21 cellular contexts compared by ENCODE assay signal in the genomic region with DNA sequence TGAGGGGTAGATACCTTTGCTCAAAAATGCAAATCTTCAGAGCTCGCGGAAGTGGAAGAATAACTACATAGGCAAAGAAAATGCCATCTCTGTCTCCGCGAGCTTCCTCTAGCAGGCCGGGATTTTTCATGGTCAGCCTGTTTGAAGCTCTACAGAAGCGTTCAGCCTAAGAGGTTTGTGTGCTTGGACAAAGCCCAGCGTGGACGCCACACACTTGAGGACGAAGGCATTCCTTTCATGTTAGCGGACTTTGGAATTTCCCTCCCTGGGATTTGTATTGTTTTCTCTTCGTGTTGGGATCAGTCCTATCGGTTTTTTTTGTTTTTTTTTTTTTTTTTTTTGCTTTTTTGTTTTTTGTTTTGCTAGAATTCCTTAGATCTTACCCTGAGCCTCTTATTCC. TPM values are rescaled to one million over a fixed set of nuclear protein-coding genes. Genes with fewer than 3 reads are reported as not detected.
DNase-seq lines count a peak whose midpoint lies in the region; ATAC-seq and TF ChIP-seq lines count a peak whose summit lies in the region.
"Had no signal": no experiment of that assay in that cellular context is flagged by ENCODE, and none has a peak within 500 bp of the region (broad histone marks: within the 10 kb centered on the region; RNA-seq: fewer than 3 reads in every experiment).

No MANE protein-coding gene starts in this region.

- H3K9ac ChIP-seq in skeletal muscle satellite cell (ENCODE audit: low read depth, low read length): no peak overlapping the region

- H3K4me1 ChIP-seq in skeletal muscle satellite cell (ENCODE audit: control insufficient read depth, insufficient read depth, low read length) (peaks cover 7% of the 10 kb centered on the region), right atrium auricular region (no peaks in the 10 kb centered on the region)
- H3K4me1 ChIP-seq: BE2C had no signal

- no peaks in the 10 kb centered on the region for H3K27me3 ChIP-seq in H7 (ENCODE audit: control insufficient read depth, insufficient read depth, low read length)
- no peaks in the 10 kb centered on the region for H3K27me3 ChIP-seq in skeletal muscle satellite cell (ENCODE audit: control insufficient read depth, insufficient read depth, low read length)
- no peaks in the 10 kb centered on the region for H3K27me3 ChIP-seq in right atrium auricular region
- H3K27me3 ChIP-seq: BE2C had no signal

- TF ChIP-seq CTCF in astrocyte of the cerebellum (IDR thresholded peaks at IDR 0.05; ENCODE audit: low read depth, low read length, missing control alignments) (no peak), right atrium auricular region (IDR thresholded peaks at IDR 0.05) (no peak)

- H3K4me3 ChIP-seq in H7 (ENCODE audit: insufficient read depth, low read depth, low read length): no peak overlapping the region
- no peak overlapping the region for H3K4me3 ChIP-seq in astrocyte of the cerebellum (ENCODE audit: low read depth, low read length)
- no peak overlapping the region for H3K4me3 ChIP-seq in skeletal muscle satellite cell (ENCODE audit: low read length)
- H3K4me3 ChIP-seq in right atrium auricular region: no peak overlapping the region
- H3K4me3 ChIP-seq: K562 had no signal

- H3K9me3 ChIP-seq in skeletal muscle satellite cell (replicated peaks; ENCODE audit: low read length) (no peaks in the 10 kb centered on the region), right atrium auricular region (no peaks in the 10 kb centered on the region)
- H3K9me3 ChIP-seq: BE2C had no signal

- no peak overlapping the region for H3K27ac ChIP-seq in right atrium auricular region

- DNase-seq in H7 (peak; percentile 28), astrocyte of the cerebellum (ENCODE audit: low read depth) (peak; percentile 86), kidney glomerular epithelial cell (lab: John Stamatoyannopoulos, UW) (peak; percentile 55), right atrium auricular region (ENCODE audit: low spot score) (no peak), COLO829 (ENCODE audit: low spot score) (no peak)
- DNase-seq: activated CD4-positive, alpha-beta T cell treated with anti-CD3 and anti-CD28 coated beads for 48 hours; activated naive CD8-positive, alpha-beta T cell treated with anti-CD3 and anti-CD28 coated beads for 36 hours; activated T-cell treated with anti-CD3 and anti-CD28 coated beads, Interleukin-2, amount 50 U/mL, for 24 hours; BE2C; caudate nucleus; DMS153; naive B cell; NCI-H1417; NCI-H345; SIG-M5; stimulated activated CD4-positive, alpha-beta T cell treated with anti-CD3 and anti-CD28 coated beads, Interleukin-4, amount 100 ng/mL, for 24 hours had no signal

- in situ Hi-C loops in astrocyte of the cerebellum (cut with HindIII; ENCODE audit: low sequenced_read_pairs): no loop called here

- H3K4me2 ChIP-seq in skeletal muscle satellite cell (ENCODE audit: low read length): peak overlapping the region; percentile 58

- H3K36me3 ChIP-seq in H7 (replicated peaks; ENCODE audit: control insufficient read depth, insufficient read depth, low read length) (no peaks in the 10 kb centered on the region), skeletal muscle satellite cell (ENCODE audit: insufficient read depth, low read length) (no peaks in the 10 kb centered on the region), right atrium auricular region (no peaks in the 10 kb centered on the region)
- H3K36me3 ChIP-seq: BE2C had no signal

- no peak for ATAC-seq in GM21447 (IDR thresholded peaks at IDR 0.05; ENCODE audit: unreplicated experiment)
- ATAC-seq in GM21825 (IDR thresholded peaks at IDR 0.05; ENCODE audit: unreplicated experiment): no peak
- ATAC-seq: K562 had no signal

RNA-seq across cellular contexts. Expression of a gene that starts 53.7 kb away (rescaled TPM):
- total RNA-seq in H7 (2014; rRNA removed; shearing (Covaris generic)): not detected in 2 replicates
- not detected in 2 replicates for total RNA-seq in skeletal muscle satellite cell (2012; rRNA removed)
- not detected for total RNA-seq in right atrium auricular region
- total RNA-seq: activated naive CD8-positive, alpha-beta T cell treated with anti-CD3 and anti-CD28 coated beads for 36 hours; K562; kidney epithelial cell had no signal

Comparison
In these comparisons a context has a peak if more than half of its experiments do, and no peak if none do; other contexts are left out.
1. DNase-seq: peak in H7 (single experiment), astrocyte of the cerebellum (single experiment) and kidney glomerular epithelial cell (single experiment); none in right atrium auricular region (single experiment) and COLO829 (single experiment).